In genomic region chr15:36506733-36507356, GRCh38 we compare ENCODE assay signal across 27 cellular contexts.
DNase-seq lines count a peak whose midpoint lies in the region; ATAC-seq, FAIRE-seq and TF ChIP-seq lines count a peak whose summit lies in the region.
"Had no signal": no experiment of that assay in that cellular context is flagged by ENCODE, and none has a peak within 500 bp of the region (broad histone marks: within the 10 kb centered on the region; RNA-seq: fewer than 3 reads in every experiment).

No MANE protein-coding gene starts in this region.

- in situ Hi-C loops in HepG2 (cut with HindIII; ENCODE audit: extremely low pct_ligation_motif_present, low pct_unique_long_range_greater_than_20kb) = loop anchor here (10.0 to 25.0 kb wide), 2 partner anchors 598 to 1380 kb away; partner anchors contain the start of gene MEIS2

- intact Hi-C loops in HepG2 (cut with micrococcal nuclease; ENCODE audit: unreplicated experiment) (loop anchor here (2.0 to 10.0 kb wide), 3 partner anchors 72 to 468 kb away; partner anchors contain the start of gene CDIN1), cardiac septum (cut with DNase I) (no loop called here), heart left ventricle (cut with DNase I) (loop anchor here in 6 of 10 donors (10.0 kb wide), 5 partner anchors 88 to 628 kb away; no protein-coding TSS in a partner anchor)

- peak; percentile 100 for ATAC-seq in HepG2
- ATAC-seq in GM21360 (IDR thresholded peaks at IDR 0.05; ENCODE audit: unreplicated experiment) = no peak
- ATAC-seq in heart left ventricle = no peak
- ATAC-seq in HG02763 (IDR thresholded peaks at IDR 0.05; ENCODE audit: unreplicated experiment) = no peak
- ATAC-seq: gastrocnemius medialis, left cardiac atrium had no signal

- FAIRE-seq in HepG2 (lab: Jason Lieb, UNC) = peak; percentile 79
- FAIRE-seq: D721Med, RCC 7860 had no signal

- BruUV-seq in HepG2 (replicated peaks; lab: Mats Ljungman, UMichigan) = no TSS peak

- H2AFZ ChIP-seq in HepG2 (ENCODE audit: low read length) = no peak overlapping the region

- CTCF ChIA-PET in HepG2 (lab: Yijun Ruan, JAX; ENCODE audit: low intra/inter-chr PET ratio, low total read pairs) = no interaction called here

- H3K36me3 ChIP-seq in HepG2 (replicated peaks in 1 of 2; ENCODE audit: control insufficient read depth in 1 of 2, insufficient read depth in 2 of 2, low read length in 2 of 2) (no peaks in the 10 kb centered on the region), heart left ventricle (no peaks in the 10 kb centered on the region)
- H3K36me3 ChIP-seq: breast epithelium, gastrocnemius medialis, upper lobe of left lung, WERI-Rb-1 had no signal

- H3K27ac ChIP-seq in HepG2 (ENCODE audit: extremely low read length, insufficient read depth, low read length) = no peak overlapping the region
- no peak overlapping the region for H3K27ac ChIP-seq in heart left ventricle
- H3K27ac ChIP-seq: breast epithelium, gastrocnemius medialis, upper lobe of left lung, WERI-Rb-1 had no signal

- H3K79me2 ChIP-seq in HepG2 (ENCODE audit: insufficient read depth, low read length) = no peaks in the 10 kb centered on the region

- POLR2A ChIA-PET in HepG2 (lab: Yijun Ruan, JAX) = no interaction called here

- 0% methylated on average over 3 of the region's 3 CpGs for WGBS in HepG2 (ENCODE audit: low lambda C conversion rate)
- whole genome bisulfite sequencing in heart left ventricle, 4 donors = 52 to 57% (median 53%) methylated on average over 3 of the region's 3 CpGs

- H3K4me1 ChIP-seq in HepG2 (ENCODE audit: insufficient read depth, low read length) (peaks cover 38% of the 10 kb centered on the region), heart left ventricle (peaks cover 0 to 4% (median 0%) of the 10 kb centered on the region in 12 donors)
- H3K4me1 ChIP-seq: breast epithelium, gastrocnemius medialis, upper lobe of left lung had no signal

- H3K27me3 ChIP-seq in HepG2 (ENCODE audit: control insufficient read depth in 1 of 2, insufficient read depth in 2 of 2, low read length in 2 of 2) = peaks cover 0 to 63% of the 10 kb centered on the region in 2 experiments; a peak in 3 of 5 replicates
- H3K27me3 ChIP-seq in heart left ventricle = no peaks in the 10 kb centered on the region
- H3K27me3 ChIP-seq: breast epithelium, gastrocnemius medialis, upper lobe of left lung had no signal

- DNase-seq in NCI-H748 (lab: John Stamatoyannopoulos, UW; ENCODE audit: unreplicated experiment) (peak; percentile 45), NCI-H748 treated with DMSO at 0.1 percent for 48 hours (lab: John Stamatoyannopoulos, UW) (no peak), NCI-H774 (lab: John Stamatoyannopoulos, UW) (peak; percentile 47), HepG2 (ENCODE audit: low spot score) (peak; percentile 97), cardiac septum (ENCODE audit: low spot score) (no peak), heart left ventricle (no peak)
- DNase-seq: activated CD4-positive, alpha-beta T cell treated with anti-CD3 and anti-CD28 coated beads for 48 hours; activated effector memory CD4-positive, alpha-beta T cell treated with Interleukin-2 at 50 U/mL for 16 hours; activated T-cell treated with anti-CD3 and anti-CD28 coated beads, Interleukin-2, amount 50 U/mL, for 1 hour; anterior cingulate cortex; EL; gastrocnemius medialis; hippocampal formation; left cardiac atrium; MM.1S; NCI-H1436; NCI-H2171; NCI-H510A treated with DMSO at 0.1 percent for 48 hours; stimulated activated naive CD4-positive, alpha-beta T cell; upper lobe of left lung; WERI-Rb-1 had no signal

- H3K4me3 ChIP-seq in HepG2 (replicated peaks in 1 of 3; ENCODE audit: insufficient read depth in 1 of 3, low read depth in 2 of 3, low read length in 3 of 3) = no peak overlapping the region
- no peak overlapping the region for H3K4me3 ChIP-seq in heart left ventricle
- H3K4me3 ChIP-seq: breast epithelium, gastrocnemius medialis, smooth muscle cell, upper lobe of left lung had no signal

- peaks cover 5% of the 10 kb centered on the region; the same call in 1 of the 2 replicates for H4K20me1 ChIP-seq in HepG2 (ENCODE audit: insufficient read depth, low read length)

- H3K4me2 ChIP-seq in HepG2 (ENCODE audit: low read depth, low read length) = peak overlapping the region; percentile 43
- H3K4me2 ChIP-seq: smooth muscle cell had no signal

- TF ChIP-seq EP300 in HepG2 (IDR thresholded peaks at IDR 0.05; ENCODE audit: low read depth in 2 of 2, low read length in 2 of 2) (peak; percentile 93 to 96), HepG2 (CRISPR knock-in tag; IDR thresholded peaks at IDR 0.05; ENCODE audit: borderline replicate concordance) (peak; percentile 93)

- TF ChIP-seq CTCF in HepG2 (CRISPR knock-in tag; IDR thresholded peaks at IDR 0.05) (no peak), heart left ventricle (IDR thresholded peaks at IDR 0.05) (no peak)

- no peak overlapping the region for H3K9ac ChIP-seq in HepG2 (ENCODE audit: insufficient read depth, low read depth, low read length)

- TF ChIP-seq POLR2A in HepG2 (IDR thresholded peaks at IDR 0.05; ENCODE audit: insufficient read depth in 1 of 2, low read depth in 2 of 2, low read length in 2 of 2) (no peak), heart left ventricle (IDR thresholded peaks at IDR 0.05) (no peak)

- H3K9me3 ChIP-seq in HepG2 (ENCODE audit: low read length) = no peaks in the 10 kb centered on the region
- no peaks in the 10 kb centered on the region for H3K9me3 ChIP-seq in heart left ventricle
- H3K9me3 ChIP-seq: breast epithelium, gastrocnemius medialis, upper lobe of left lung had no signal

- TF ChIP-seq RAD21 in HepG2 (CRISPR knock-in tag; IDR thresholded peaks at IDR 0.05) = no peak

TF ChIP-seq in HepG2, 621 proteins besides CTCF, POLR2A, EP300 and RAD21 (continues in another document):
- no peak for TF ChIP-seq ZNF430 (CRISPR knock-in tag; IDR thresholded peaks at IDR 0.05)
- no peak for TF ChIP-seq E2F2 (CRISPR knock-in tag; IDR thresholded peaks at IDR 0.05; ENCODE audit: borderline replicate concordance)
- TF ChIP-seq MAFF (IDR thresholded peaks at IDR 0.05; ENCODE audit: low read depth, low read length) = peak; percentile 56
- TF ChIP-seq ARID3A (IDR thresholded peaks at IDR 0.05; ENCODE audit: low read depth, low read length) = peak; percentile 100
- no peak for TF ChIP-seq IKZF4 (CRISPR knock-in tag; IDR thresholded peaks at IDR 0.05; ENCODE audit: borderline replicate concordance, low read depth, not compliant biosample characterization)
- peak; percentile 97 for TF ChIP-seq TCF7 (IDR thresholded peaks at IDR 0.05; ENCODE audit: low read depth)
- peak; percentile 82 for TF ChIP-seq SAP130 (CRISPR knock-in tag; IDR thresholded peaks at IDR 0.05; ENCODE audit: low read depth)
- TF ChIP-seq SIX1 (CRISPR knock-in tag; IDR thresholded peaks at IDR 0.05; ENCODE audit: borderline replicate concordance) = peak; percentile 94; the same call in 1 of the 2 replicates
- no peak for TF ChIP-seq TRIM22 (IDR thresholded peaks at IDR 0.05)
- no peak for TF ChIP-seq ATRX (CRISPR knock-in tag; IDR thresholded peaks at IDR 0.05; ENCODE audit: borderline replicate concordance)
- 0 out of 2 replicates have a peak, but pooled peaks have one; percentile 31 for TF ChIP-seq ZNF614 (CRISPR knock-in tag; IDR thresholded peaks at IDR 0.05; ENCODE audit: borderline replicate concordance)
- 0 out of 2 replicates have a peak, but pooled peaks have one; percentile 57 for TF ChIP-seq ZFP36L1 (CRISPR knock-in tag; IDR thresholded peaks at IDR 0.05)

Comparison
In these comparisons a context has a peak if more than half of its experiments do, and no peak if none do; other contexts are left out.
1. DNase-seq: peak in NCI-H748 (single experiment), NCI-H774 (single experiment) and HepG2 (single experiment); none in NCI-H748 treated with DMSO at 0.1 percent for 48 hours (single experiment), cardiac septum (single experiment) and heart left ventricle (0 of 5).